ENCODE assay signal across 8 cellular contexts in genomic region chr16:84818989-84819643, GRCh38. TPM values are rescaled to one million over a fixed set of nuclear protein-coding genes. Genes with fewer than 3 reads are reported as not detected.
DNase-seq lines count a peak whose midpoint lies in the region; ATAC-seq and TF ChIP-seq lines count a peak whose summit lies in the region.

No MANE protein-coding gene starts in this region.

- peak overlapping the region; percentile 85 for H3K4me3 ChIP-seq in GM23248
- peak overlapping the region; percentile 40 to 67 for H3K4me3 ChIP-seq in ascending aorta
- peak overlapping the region; percentile 24 for H3K4me3 ChIP-seq in iPS-11a (ENCODE audit: low read depth, low read length)
- peak overlapping the region; percentile 63 for H3K4me3 ChIP-seq in skeletal muscle cell (ENCODE audit: low read depth, low read length)

- H2AFZ ChIP-seq in GM23248 = no peak overlapping the region

- whole genome bisulfite sequencing in GM23248 (ENCODE audit: low coverage in 1 of 2, low lambda C conversion rate in 2 of 2, missing lambda C conversion rate in 2 of 2), 2 experiments = 85 to 87% methylated on average over 29 of the region's 29 CpGs

- peaks cover 26% of the 10 kb centered on the region for H3F3A ChIP-seq in GM23248 (ENCODE audit: insufficient read depth)

- peak overlapping the region; percentile 95 for H3K4me2 ChIP-seq in GM23248 (ENCODE audit: unreplicated experiment)

- no peaks in the 10 kb centered on the region for H4K20me1 ChIP-seq in GM23248 (ENCODE audit: insufficient read depth)

- H3K9me2 ChIP-seq in GM23248 (ENCODE audit: insufficient read depth) = no peaks in the 10 kb centered on the region

- no peak overlapping the region for H3K27ac ChIP-seq in GM23248
- no peak overlapping the region for H3K27ac ChIP-seq in ascending aorta

- no peak overlapping the region for H3K9ac ChIP-seq in GM23248

- H3K4me1 ChIP-seq in GM23248 (ENCODE audit: insufficient read depth) (peaks cover 39% of the 10 kb centered on the region), ascending aorta (peaks cover 4 to 11% of the 10 kb centered on the region in 2 donors)

- peaks cover 32% of the 10 kb centered on the region for H3K79me2 ChIP-seq in GM23248 (ENCODE audit: insufficient read depth)

- H3K27me3 ChIP-seq in GM23248 (replicated peaks; ENCODE audit: insufficient read depth) (no peaks in the 10 kb centered on the region), ascending aorta (no peaks in the 10 kb centered on the region)

- in situ Hi-C loops in GM23248 (cut with MboI) = no loop called here

- intact Hi-C loops in ascending aorta (cut with DNase I) = no loop called here

- no peak for TF ChIP-seq CTCF in ascending aorta (IDR thresholded peaks at IDR 0.05)

- H3K36me3 ChIP-seq in GM23248 (ENCODE audit: low read depth) = no peaks in the 10 kb centered on the region
- H3K36me3 ChIP-seq in ascending aorta = no peaks in the 10 kb centered on the region

- no peak for ATAC-seq in HG02885 (IDR thresholded peaks at IDR 0.05; ENCODE audit: poor library complexity, unreplicated experiment)

- H3K9me3 ChIP-seq in GM23248 (ENCODE audit: low read depth) = no peaks in the 10 kb centered on the region
- no peaks in the 10 kb centered on the region for H3K9me3 ChIP-seq in ascending aorta

- DNase-seq in GM23248 = no peak
- no peak for DNase-seq in ascending aorta (ENCODE audit: low spot score in 2 of 2)
- DNase-seq in skeletal muscle cell (ENCODE audit: low read depth) = no peak
- no peak for DNase-seq in SW 1271 (lab: John Stamatoyannopoulos, UW)
- DNase-seq in effector CD4-positive, alpha-beta T cell = no peak
- no peak for DNase-seq in NCI-H1694 treated with DMSO at 0.1 percent for 48 hours (lab: John Stamatoyannopoulos, UW)

RNA-seq across cellular contexts. Expression of gene CRISPLD2, which starts 0.7 kb away (rescaled TPM):
- total RNA-seq in GM23248 (2014; rRNA removed; shearing (Covaris generic)) = 36.2 and 36.3 TPM in 2 replicates
- 21.5 and 22.6 TPM in 2 replicates for polyA plus RNA-seq in GM23248 (2016; fragmentation: Nextera tagmentation; extraction: Ambion mirVana)
- total RNA-seq in ascending aorta = 204 TPM

Comparison
In these comparisons a context has a peak if more than half of its experiments do, and no peak if none do; other contexts are left out.
1. H3K4me3 ChIP-seq: peak in every context shown above with its lines; median percentile 85 in GM23248; 63 in skeletal muscle cell; 54 in ascending aorta; 24 in iPS-11a.